Comparison of ENCODE assay signal across 1 cellular context in the genomic region with DNA sequence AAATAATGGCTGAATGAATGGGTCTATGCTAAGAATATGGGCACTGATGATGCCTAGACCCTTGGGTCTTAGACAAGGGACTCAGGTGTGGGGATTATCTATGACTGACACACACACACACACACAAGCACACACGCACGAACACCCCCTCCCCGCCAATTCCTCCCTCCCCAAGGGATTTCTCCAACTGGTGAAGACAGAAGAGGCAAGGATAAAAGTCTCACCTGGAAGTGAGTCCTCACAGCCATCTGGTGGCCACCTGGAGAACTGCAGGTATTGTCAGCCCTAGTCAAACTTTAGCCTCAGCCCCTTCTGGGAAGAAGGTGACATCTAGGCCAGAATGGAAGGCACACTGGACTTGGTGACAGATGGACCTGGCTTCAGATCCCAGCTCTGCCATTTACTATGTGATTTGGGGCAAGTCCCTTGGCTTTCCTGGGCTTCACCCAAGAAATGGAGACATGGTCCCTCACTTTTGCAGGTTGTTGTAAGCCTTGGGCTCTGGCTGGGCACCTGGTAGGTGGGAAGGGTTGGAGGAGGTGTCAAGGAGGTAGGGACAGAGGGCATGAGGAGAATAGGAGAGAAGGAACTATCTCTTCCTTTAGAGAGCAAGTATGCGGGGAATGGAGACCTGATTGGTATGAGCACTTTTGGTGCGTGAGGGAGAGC.
TF ChIP-seq lines count a peak whose summit lies in the region.

No MANE protein-coding gene starts in this region.

TF ChIP-seq in K562, 482 proteins besides CTCF, POLR2A, EP300 and RAD21 (continued from another document):
- TF ChIP-seq, protein P1, sequence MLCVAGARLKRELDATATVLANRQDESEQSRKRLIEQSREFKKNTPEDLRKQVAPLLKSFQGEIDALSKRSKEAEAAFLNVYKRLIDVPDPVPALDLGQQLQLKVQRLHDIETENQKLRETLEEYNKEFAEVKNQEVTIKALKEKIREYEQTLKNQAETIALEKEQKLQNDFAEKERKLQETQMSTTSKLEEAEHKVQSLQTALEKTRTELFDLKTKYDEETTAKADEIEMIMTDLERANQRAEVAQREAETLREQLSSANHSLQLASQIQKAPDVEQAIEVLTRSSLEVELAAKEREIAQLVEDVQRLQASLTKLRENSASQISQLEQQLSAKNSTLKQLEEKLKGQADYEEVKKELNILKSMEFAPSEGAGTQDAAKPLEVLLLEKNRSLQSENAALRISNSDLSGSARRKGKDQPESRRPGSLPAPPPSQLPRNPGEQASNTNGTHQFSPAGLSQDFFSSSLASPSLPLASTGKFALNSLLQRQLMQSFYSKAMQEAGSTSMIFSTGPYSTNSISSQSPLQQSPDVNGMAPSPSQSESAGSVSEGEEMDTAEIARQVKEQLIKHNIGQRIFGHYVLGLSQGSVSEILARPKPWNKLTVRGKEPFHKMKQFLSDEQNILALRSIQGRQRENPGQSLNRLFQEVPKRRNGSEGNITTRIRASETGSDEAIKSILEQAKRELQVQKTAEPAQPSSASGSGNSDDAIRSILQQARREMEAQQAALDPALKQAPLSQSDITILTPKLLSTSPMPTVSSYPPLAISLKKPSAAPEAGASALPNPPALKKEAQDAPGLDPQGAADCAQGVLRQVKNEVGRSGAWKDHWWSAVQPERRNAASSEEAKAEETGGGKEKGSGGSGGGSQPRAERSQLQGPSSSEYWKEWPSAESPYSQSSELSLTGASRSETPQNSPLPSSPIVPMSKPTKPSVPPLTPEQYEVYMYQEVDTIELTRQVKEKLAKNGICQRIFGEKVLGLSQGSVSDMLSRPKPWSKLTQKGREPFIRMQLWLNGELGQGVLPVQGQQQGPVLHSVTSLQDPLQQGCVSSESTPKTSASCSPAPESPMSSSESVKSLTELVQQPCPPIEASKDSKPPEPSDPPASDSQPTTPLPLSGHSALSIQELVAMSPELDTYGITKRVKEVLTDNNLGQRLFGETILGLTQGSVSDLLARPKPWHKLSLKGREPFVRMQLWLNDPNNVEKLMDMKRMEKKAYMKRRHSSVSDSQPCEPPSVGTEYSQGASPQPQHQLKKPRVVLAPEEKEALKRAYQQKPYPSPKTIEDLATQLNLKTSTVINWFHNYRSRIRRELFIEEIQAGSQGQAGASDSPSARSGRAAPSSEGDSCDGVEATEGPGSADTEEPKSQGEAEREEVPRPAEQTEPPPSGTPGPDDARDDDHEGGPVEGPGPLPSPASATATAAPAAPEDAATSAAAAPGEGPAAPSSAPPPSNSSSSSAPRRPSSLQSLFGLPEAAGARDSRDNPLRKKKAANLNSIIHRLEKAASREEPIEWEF (CRISPR knock-in tag; IDR thresholded peaks at IDR 0.05) = no peak
- TF ChIP-seq CTBP1 (IDR thresholded peaks at IDR 0.05; ENCODE audit: borderline replicate concordance) (peak; percentile 53), ZZZ3 (IDR thresholded peaks at IDR 0.05) (no peak), ARID2 (IDR thresholded peaks at IDR 0.05) (0 out of 2 replicates have a peak, but pooled peaks have one; percentile 37), ZKSCAN3 (CRISPR knock-in tag; IDR thresholded peaks at IDR 0.05) (no peak), FIP1L1 (IDR thresholded peaks at IDR 0.05; ENCODE audit: low read depth, low read length, poor library complexity, severe bottlenecking) (no peak), RBM25 (IDR thresholded peaks at IDR 0.05; ENCODE audit: low read depth, low read length, severe bottlenecking) (no peak), ZFP1 (CRISPR knock-in tag; IDR thresholded peaks at IDR 0.05) (peak; percentile 68; the same call in 1 of the 2 replicates), TEAD4 (IDR thresholded peaks at IDR 0.05; ENCODE audit: low read length) (0 out of 2 replicates have a peak, but pooled peaks have one; percentile 13), TEAD4 (CRISPR knock-in tag; IDR thresholded peaks at IDR 0.05; ENCODE audit: borderline replicate concordance) (no peak), ZNF184 (CRISPR knock-in tag; IDR thresholded peaks at IDR 0.05) (no peak), ZNF696 (CRISPR knock-in tag; conservative IDR thresholded peaks at IDR 0.05) (no peak), ATF1 (CRISPR knock-in tag; IDR thresholded peaks at IDR 0.05) (no peak), ATF1 (tag; IDR thresholded peaks at IDR 0.05) (no peak), ZEB2 (IDR thresholded peaks at IDR 0.05) (peak; percentile 83), CHD1 (IDR thresholded peaks at IDR 0.05; ENCODE audit: low read length) (no peak), POLR3A (IDR thresholded peaks at IDR 0.05; ENCODE audit: borderline replicate concordance, extremely low read depth, insufficient read depth, insufficient read length) (no peak), JUND (IDR thresholded peaks at IDR 0.05; ENCODE audit: borderline replicate concordance, low read depth, low read length) (peak; percentile 6; the same call in 1 of the 2 replicates), JUND (tag; IDR thresholded peaks at IDR 0.05; ENCODE audit: borderline replicate concordance, low read depth, low read length) (no peak; the same call in 2 of the 3 replicates), PHTF2 (CRISPR knock-in tag; IDR thresholded peaks at IDR 0.05) (no peak), ZNF23 (CRISPR knock-in tag; IDR thresholded peaks at IDR 0.05) (no peak), ASH1L (IDR thresholded peaks at IDR 0.05; ENCODE audit: borderline replicate concordance, low read depth, partially characterized antibody) (no peak), BRD4 (IDR thresholded peaks at IDR 0.05) (no peak), XRCC5 (IDR thresholded peaks at IDR 0.05; ENCODE audit: low read depth, low read length) (peak; percentile 57; the same call in 1 of the 2 replicates), C11orf30 (IDR thresholded peaks at IDR 0.05; ENCODE audit: low read depth) (no peak), NCOR1 (IDR thresholded peaks at IDR 0.05) (no peak), MTA2 (IDR thresholded peaks at IDR 0.05; ENCODE audit: low read depth) (no peak), STAT5A (IDR thresholded peaks at IDR 0.05; ENCODE audit: borderline replicate concordance, low read length) (no peak), MYNN (IDR thresholded peaks at IDR 0.05) (peak; percentile 57; the same call in 1 of the 2 replicates), MYNN (CRISPR knock-in tag; IDR thresholded peaks at IDR 0.05) (no peak), RUNX1 (IDR thresholded peaks at IDR 0.05; ENCODE audit: low read depth) (no peak), KDM5B (IDR thresholded peaks at IDR 0.05; ENCODE audit: insufficient replicate concordance, low read depth, low read length) (no peak), STAG1 (CRISPR knock-in tag; IDR thresholded peaks at IDR 0.05; ENCODE audit: borderline replicate concordance) (peak; percentile 68; the same call in 1 of the 2 replicates), ELF4 (CRISPR knock-in tag; IDR thresholded peaks at IDR 0.05) (peak; percentile 41; the same call in 1 of the 2 replicates), MAZ (CRISPR knock-in tag; conservative IDR thresholded peaks at IDR 0.05 in 1 of 2, IDR thresholded peaks at IDR 0.05 in 1 of 2) (no peak), MIER1 (IDR thresholded peaks at IDR 0.05; ENCODE audit: low read depth) (no peak)
- TF ChIP-seq, protein P2, sequence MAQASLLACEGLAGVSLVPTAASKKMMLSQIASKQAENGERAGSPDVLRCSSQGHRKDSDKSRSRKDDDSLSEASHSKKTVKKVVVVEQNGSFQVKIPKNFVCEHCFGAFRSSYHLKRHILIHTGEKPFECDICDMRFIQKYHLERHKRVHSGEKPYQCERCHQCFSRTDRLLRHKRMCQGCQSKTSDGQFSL (CRISPR knock-in tag; IDR thresholded peaks at IDR 0.05) = no peak
- TF ChIP-seq, protein P2 (tag; IDR thresholded peaks at IDR 0.05) = no peak
- TF ChIP-seq, protein P3, sequence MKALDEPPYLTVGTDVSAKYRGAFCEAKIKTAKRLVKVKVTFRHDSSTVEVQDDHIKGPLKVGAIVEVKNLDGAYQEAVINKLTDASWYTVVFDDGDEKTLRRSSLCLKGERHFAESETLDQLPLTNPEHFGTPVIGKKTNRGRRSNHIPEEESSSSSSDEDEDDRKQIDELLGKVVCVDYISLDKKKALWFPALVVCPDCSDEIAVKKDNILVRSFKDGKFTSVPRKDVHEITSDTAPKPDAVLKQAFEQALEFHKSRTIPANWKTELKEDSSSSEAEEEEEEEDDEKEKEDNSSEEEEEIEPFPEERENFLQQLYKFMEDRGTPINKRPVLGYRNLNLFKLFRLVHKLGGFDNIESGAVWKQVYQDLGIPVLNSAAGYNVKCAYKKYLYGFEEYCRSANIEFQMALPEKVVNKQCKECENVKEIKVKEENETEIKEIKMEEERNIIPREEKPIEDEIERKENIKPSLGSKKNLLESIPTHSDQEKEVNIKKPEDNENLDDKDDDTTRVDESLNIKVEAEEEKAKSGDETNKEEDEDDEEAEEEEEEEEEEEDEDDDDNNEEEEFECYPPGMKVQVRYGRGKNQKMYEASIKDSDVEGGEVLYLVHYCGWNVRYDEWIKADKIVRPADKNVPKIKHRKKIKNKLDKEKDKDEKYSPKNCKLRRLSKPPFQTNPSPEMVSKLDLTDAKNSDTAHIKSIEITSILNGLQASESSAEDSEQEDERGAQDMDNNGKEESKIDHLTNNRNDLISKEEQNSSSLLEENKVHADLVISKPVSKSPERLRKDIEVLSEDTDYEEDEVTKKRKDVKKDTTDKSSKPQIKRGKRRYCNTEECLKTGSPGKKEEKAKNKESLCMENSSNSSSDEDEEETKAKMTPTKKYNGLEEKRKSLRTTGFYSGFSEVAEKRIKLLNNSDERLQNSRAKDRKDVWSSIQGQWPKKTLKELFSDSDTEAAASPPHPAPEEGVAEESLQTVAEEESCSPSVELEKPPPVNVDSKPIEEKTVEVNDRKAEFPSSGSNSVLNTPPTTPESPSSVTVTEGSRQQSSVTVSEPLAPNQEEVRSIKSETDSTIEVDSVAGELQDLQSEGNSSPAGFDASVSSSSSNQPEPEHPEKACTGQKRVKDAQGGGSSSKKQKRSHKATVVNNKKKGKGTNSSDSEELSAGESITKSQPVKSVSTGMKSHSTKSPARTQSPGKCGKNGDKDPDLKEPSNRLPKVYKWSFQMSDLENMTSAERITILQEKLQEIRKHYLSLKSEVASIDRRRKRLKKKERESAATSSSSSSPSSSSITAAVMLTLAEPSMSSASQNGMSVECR (CRISPR knock-in tag; IDR thresholded peaks at IDR 0.05) = peak; percentile 38; the same call in 1 of the 2 replicates
- TF ChIP-seq, protein P4, sequence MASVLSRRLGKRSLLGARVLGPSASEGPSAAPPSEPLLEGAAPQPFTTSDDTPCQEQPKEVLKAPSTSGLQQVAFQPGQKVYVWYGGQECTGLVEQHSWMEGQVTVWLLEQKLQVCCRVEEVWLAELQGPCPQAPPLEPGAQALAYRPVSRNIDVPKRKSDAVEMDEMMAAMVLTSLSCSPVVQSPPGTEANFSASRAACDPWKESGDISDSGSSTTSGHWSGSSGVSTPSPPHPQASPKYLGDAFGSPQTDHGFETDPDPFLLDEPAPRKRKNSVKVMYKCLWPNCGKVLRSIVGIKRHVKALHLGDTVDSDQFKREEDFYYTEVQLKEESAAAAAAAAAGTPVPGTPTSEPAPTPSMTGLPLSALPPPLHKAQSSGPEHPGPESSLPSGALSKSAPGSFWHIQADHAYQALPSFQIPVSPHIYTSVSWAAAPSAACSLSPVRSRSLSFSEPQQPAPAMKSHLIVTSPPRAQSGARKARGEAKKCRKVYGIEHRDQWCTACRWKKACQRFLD (CRISPR knock-in tag; IDR thresholded peaks at IDR 0.05) = no peak
- TF ChIP-seq, protein P5, sequence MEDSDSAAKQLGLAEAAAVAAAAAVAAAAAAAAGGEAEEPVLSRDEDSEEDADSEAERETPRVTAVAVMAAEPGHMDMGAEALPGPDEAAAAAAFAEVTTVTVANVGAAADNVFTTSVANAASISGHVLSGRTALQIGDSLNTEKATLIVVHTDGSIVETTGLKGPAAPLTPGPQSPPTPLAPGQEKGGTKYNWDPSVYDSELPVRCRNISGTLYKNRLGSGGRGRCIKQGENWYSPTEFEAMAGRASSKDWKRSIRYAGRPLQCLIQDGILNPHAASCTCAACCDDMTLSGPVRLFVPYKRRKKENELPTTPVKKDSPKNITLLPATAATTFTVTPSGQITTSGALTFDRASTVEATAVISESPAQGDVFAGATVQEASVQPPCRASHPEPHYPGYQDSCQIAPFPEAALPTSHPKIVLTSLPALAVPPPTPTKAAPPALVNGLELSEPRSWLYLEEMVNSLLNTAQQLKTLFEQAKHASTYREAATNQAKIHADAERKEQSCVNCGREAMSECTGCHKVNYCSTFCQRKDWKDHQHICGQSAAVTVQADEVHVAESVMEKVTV (CRISPR knock-in tag; IDR thresholded peaks at IDR 0.05) = peak; percentile 74
- TF ChIP-seq, protein P6, sequence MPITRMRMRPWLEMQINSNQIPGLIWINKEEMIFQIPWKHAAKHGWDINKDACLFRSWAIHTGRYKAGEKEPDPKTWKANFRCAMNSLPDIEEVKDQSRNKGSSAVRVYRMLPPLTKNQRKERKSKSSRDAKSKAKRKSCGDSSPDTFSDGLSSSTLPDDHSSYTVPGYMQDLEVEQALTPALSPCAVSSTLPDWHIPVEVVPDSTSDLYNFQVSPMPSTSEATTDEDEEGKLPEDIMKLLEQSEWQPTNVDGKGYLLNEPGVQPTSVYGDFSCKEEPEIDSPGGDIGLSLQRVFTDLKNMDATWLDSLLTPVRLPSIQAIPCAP (CRISPR knock-in tag; IDR thresholded peaks at IDR 0.05; ENCODE audit: borderline replicate concordance) = no peak
- TF ChIP-seq, protein P7, sequence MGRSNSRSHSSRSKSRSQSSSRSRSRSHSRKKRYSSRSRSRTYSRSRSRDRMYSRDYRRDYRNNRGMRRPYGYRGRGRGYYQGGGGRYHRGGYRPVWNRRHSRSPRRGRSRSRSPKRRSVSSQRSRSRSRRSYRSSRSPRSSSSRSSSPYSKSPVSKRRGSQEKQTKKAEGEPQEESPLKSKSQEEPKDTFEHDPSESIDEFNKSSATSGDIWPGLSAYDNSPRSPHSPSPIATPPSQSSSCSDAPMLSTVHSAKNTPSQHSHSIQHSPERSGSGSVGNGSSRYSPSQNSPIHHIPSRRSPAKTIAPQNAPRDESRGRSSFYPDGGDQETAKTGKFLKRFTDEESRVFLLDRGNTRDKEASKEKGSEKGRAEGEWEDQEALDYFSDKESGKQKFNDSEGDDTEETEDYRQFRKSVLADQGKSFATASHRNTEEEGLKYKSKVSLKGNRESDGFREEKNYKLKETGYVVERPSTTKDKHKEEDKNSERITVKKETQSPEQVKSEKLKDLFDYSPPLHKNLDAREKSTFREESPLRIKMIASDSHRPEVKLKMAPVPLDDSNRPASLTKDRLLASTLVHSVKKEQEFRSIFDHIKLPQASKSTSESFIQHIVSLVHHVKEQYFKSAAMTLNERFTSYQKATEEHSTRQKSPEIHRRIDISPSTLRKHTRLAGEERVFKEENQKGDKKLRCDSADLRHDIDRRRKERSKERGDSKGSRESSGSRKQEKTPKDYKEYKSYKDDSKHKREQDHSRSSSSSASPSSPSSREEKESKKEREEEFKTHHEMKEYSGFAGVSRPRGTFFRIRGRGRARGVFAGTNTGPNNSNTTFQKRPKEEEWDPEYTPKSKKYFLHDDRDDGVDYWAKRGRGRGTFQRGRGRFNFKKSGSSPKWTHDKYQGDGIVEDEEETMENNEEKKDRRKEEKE (IDR thresholded peaks at IDR 0.05; ENCODE audit: borderline replicate concordance in 1 of 2, control insufficient read depth in 1 of 2, low read depth in 2 of 2, low read length in 1 of 2) = no peak
TF ChIP-seq in K562: peak in this region for 32.
